1 cellular context compared by ENCODE assay signal in genomic region chr10:17643755-17644484, GRCh38.
TF ChIP-seq lines count a peak whose summit lies in the region.

STAM (plus strand) TSS chr10:17644151; CDS start chr10:17644340, 189 bp downstream.

TF ChIP-seq in HEK293, 187 proteins besides CTCF, POLR2A, EP300 and RAD21 (continued from another document and continues in another):
- TF ChIP-seq ZNF202 (tag by site-specific recombination; IDR thresholded peaks at IDR 0.05; ENCODE audit: borderline replicate concordance) (no peak), ZBTB20 (tag by site-specific recombination; IDR thresholded peaks at IDR 0.05) (peak; percentile 66), ZNF501 (tag by site-specific recombination; IDR thresholded peaks at IDR 0.05) (0 out of 2 replicates have a peak, but pooled peaks have one; percentile 22), ZNF155 (tag by site-specific recombination; IDR thresholded peaks at IDR 0.05) (no peak), ZNF707 (tag by site-specific recombination; IDR thresholded peaks at IDR 0.05) (no peak), KLF7 (tag by site-specific recombination; IDR thresholded peaks at IDR 0.05; ENCODE audit: borderline replicate concordance) (no peak), ZNF623 (tag by site-specific recombination; IDR thresholded peaks at IDR 0.05) (peak; percentile 17; the same call in 1 of the 2 replicates), ZNF354C (tag by site-specific recombination; IDR thresholded peaks at IDR 0.05; ENCODE audit: borderline replicate concordance, low read depth) (no peak), ZEB2 (tag by site-specific recombination; IDR thresholded peaks at IDR 0.05) (peak; percentile 0; the same call in 1 of the 2 replicates), KLF9 (tag by site-specific recombination; IDR thresholded peaks at IDR 0.05; ENCODE audit: low read depth) (0 out of 2 replicates have a peak, but pooled peaks have one; percentile 1), ZBTB1 (tag by site-specific recombination; IDR thresholded peaks at IDR 0.05) (no peak), GLIS1 (tag by site-specific recombination; IDR thresholded peaks at IDR 0.05) (peak; percentile 24; the same call in 1 of the 2 replicates), ZNF311 (tag by site-specific recombination; IDR thresholded peaks at IDR 0.05; ENCODE audit: borderline replicate concordance) (no peak), ZNF341 (tag by site-specific recombination; IDR thresholded peaks at IDR 0.05; ENCODE audit: low read depth) (no peak), ZNF610 (tag by site-specific recombination; IDR thresholded peaks at IDR 0.05; ENCODE audit: borderline replicate concordance) (no peak; the same call in 1 of the 2 replicates), ZNF561 (tag by site-specific recombination; IDR thresholded peaks at IDR 0.05; ENCODE audit: borderline replicate concordance) (0 out of 2 replicates have a peak, but pooled peaks have one; percentile 56), ZNF670 (tag by site-specific recombination; IDR thresholded peaks at IDR 0.05; ENCODE audit: low read depth) (no peak), ZNF76 (tag by site-specific recombination; IDR thresholded peaks at IDR 0.05; ENCODE audit: borderline replicate concordance, low read depth) (peak; percentile 97), SP3 (tag by site-specific recombination; IDR thresholded peaks at IDR 0.05) (peak; percentile 65), ZNF596 (tag by site-specific recombination; IDR thresholded peaks at IDR 0.05) (peak; percentile 43; the same call in 1 of the 2 replicates), KLF8 (tag by site-specific recombination; IDR thresholded peaks at IDR 0.05) (peak; percentile 60; the same call in 1 of the 2 replicates), ZNF514 (tag by site-specific recombination; IDR thresholded peaks at IDR 0.05) (no peak), ZIC2 (tag by site-specific recombination; IDR thresholded peaks at IDR 0.05) (peak; percentile 59), ZBTB8A (tag by site-specific recombination; IDR thresholded peaks at IDR 0.05) (peak; percentile 72), ZBTB7A (tag by site-specific recombination; IDR thresholded peaks at IDR 0.05; ENCODE audit: low read depth) (no peak), ZNF426 (tag by site-specific recombination; IDR thresholded peaks at IDR 0.05) (0 out of 2 replicates have a peak, but pooled peaks have one; percentile 6), ZNF19 (tag by site-specific recombination; IDR thresholded peaks at IDR 0.05; ENCODE audit: low read depth) (no peak), ZBTB21 (tag by site-specific recombination; IDR thresholded peaks at IDR 0.05) (no peak), SP2 (tag by site-specific recombination; IDR thresholded peaks at IDR 0.05) (peak; percentile 39; the same call in 1 of the 2 replicates), ZNF777 (tag by site-specific recombination; IDR thresholded peaks at IDR 0.05; ENCODE audit: borderline replicate concordance) (no peak), ZNF335 (tag by site-specific recombination; conservative IDR thresholded peaks at IDR 0.05) (peak; percentile 100), ZNF121 (tag by site-specific recombination; IDR thresholded peaks at IDR 0.05) (peak; percentile 83; the same call in 1 of the 2 replicates), BCL11B (tag by site-specific recombination; IDR thresholded peaks at IDR 0.05; ENCODE audit: low read depth) (no peak), ZNF571 (tag by site-specific recombination; IDR thresholded peaks at IDR 0.05) (no peak), ZNF629 (tag by site-specific recombination; IDR thresholded peaks at IDR 0.05) (peak; percentile 58; the same call in 1 of the 2 replicates), ZSCAN16 (tag by site-specific recombination; IDR thresholded peaks at IDR 0.05) (no peak), ZNF140 (tag by site-specific recombination; IDR thresholded peaks at IDR 0.05) (no peak), ZBTB44 (tag by site-specific recombination; IDR thresholded peaks at IDR 0.05) (peak; percentile 49), KLF10 (tag by site-specific recombination; IDR thresholded peaks at IDR 0.05) (peak; percentile 76), ZBTB10 (tag by site-specific recombination; IDR thresholded peaks at IDR 0.05) (no peak), ZNF473 (tag by site-specific recombination; IDR thresholded peaks at IDR 0.05) (no peak), ZNF600 (tag by site-specific recombination; IDR thresholded peaks at IDR 0.05) (peak; percentile 81), PRDM1 (tag by site-specific recombination; IDR thresholded peaks at IDR 0.05) (peak; percentile 32; the same call in 1 of the 2 replicates), ZNF449 (tag by site-specific recombination; IDR thresholded peaks at IDR 0.05) (no peak), ZNF223 (tag by site-specific recombination; IDR thresholded peaks at IDR 0.05) (no peak), ZNF2 (tag by site-specific recombination; IDR thresholded peaks at IDR 0.05) (peak; percentile 67; the same call in 1 of the 2 replicates), ZNF558 (tag by site-specific recombination; IDR thresholded peaks at IDR 0.05) (peak; percentile 31; the same call in 1 of the 2 replicates), ZBTB48 (tag by site-specific recombination; IDR thresholded peaks at IDR 0.05) (peak; percentile 57; the same call in 1 of the 2 replicates), ZSCAN5A (tag by site-specific recombination; IDR thresholded peaks at IDR 0.05) (no peak), ZNF768 (tag by site-specific recombination; IDR thresholded peaks at IDR 0.05) (no peak), ZNF239 (tag by site-specific recombination; IDR thresholded peaks at IDR 0.05) (no peak), SCRT2 (tag by site-specific recombination; IDR thresholded peaks at IDR 0.05) (peak; percentile 93), AEBP2 (tag by site-specific recombination; IDR thresholded peaks at IDR 0.05; ENCODE audit: borderline replicate concordance) (no peak), GLIS2 (tag by site-specific recombination; IDR thresholded peaks at IDR 0.05) (0 out of 2 replicates have a peak, but pooled peaks have one; percentile 35), ZNF518A (tag by site-specific recombination; conservative IDR thresholded peaks at IDR 0.05; ENCODE audit: low read depth) (peak; percentile 65), SCRT1 (tag by site-specific recombination; IDR thresholded peaks at IDR 0.05; ENCODE audit: borderline replicate concordance) (peak; percentile 41; the same call in 1 of the 2 replicates), ZNF394 (tag by site-specific recombination; IDR thresholded peaks at IDR 0.05; ENCODE audit: borderline replicate concordance) (0 out of 2 replicates have a peak, but pooled peaks have one; percentile 48), ZSCAN18 (tag by site-specific recombination; IDR thresholded peaks at IDR 0.05) (no peak)
